8 cellular contexts compared by ENCODE assay signal in the genomic region with DNA sequence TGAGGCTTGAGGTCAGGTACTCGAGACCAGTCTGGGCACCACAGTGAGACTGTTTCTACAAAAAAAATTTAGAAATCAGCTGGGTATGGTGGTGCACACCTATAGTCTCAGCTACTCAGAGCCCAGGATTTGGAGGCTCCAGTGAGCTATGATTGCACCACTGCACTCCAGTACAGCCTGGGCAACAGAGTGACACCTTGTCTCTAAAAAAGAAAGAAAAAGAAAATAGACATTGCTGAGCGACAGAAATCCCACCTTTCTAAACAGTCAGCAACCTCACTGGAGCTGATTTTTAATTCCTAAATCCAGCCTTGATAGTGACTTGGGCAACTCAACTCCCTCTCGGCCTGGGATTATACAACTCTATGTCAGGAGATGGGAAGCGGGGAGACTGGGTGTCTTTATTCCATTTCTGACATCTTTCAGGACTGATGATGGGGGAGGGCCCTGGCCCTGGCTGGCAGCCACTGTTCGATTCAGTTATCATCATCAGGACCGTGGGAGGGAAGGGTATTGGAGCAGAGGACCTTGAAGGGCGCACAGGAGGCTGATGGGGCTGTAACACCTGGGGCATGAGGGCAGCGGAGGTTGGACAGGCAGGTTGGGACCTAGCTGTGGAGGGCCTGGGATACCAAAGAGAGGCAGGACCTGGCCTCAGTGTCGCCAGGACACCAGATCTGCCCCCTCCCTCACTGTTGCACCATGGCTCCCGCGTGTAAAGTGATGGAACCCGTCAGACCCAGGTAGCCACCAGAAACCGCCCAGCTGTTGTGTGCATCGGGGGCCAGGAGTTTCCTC. TPM values are rescaled to one million over a fixed set of nuclear protein-coding genes. Genes with fewer than 3 reads are reported as not detected.
DNase-seq lines count a peak whose midpoint lies in the region; ATAC-seq and TF ChIP-seq lines count a peak whose summit lies in the region.

No MANE protein-coding gene starts in this region.

- no peak for TF ChIP-seq CTCF in AG09309 (IDR thresholded peaks at IDR 0.05; ENCODE audit: control insufficient read depth, insufficient read depth, low read depth, low read length, missing control alignments)
- TF ChIP-seq CTCF in Loucy (conservative IDR thresholded peaks at IDR 0.05; ENCODE audit: low read length): no peak
- TF ChIP-seq CTCF in dorsolateral prefrontal cortex (IDR thresholded peaks at IDR 0.05 in 54 of 56, conservative IDR thresholded peaks at IDR 0.05 in 2 of 56; ENCODE audit: low read depth in 1 of 56, partially characterized antibody in 56 of 56): no peak
- TF ChIP-seq CTCF in nephron (IDR thresholded peaks at IDR 0.05; ENCODE audit: unreplicated experiment in 3 of 3): no peak

- H3K27me3 ChIP-seq in Loucy (ENCODE audit: insufficient read depth, low read length, poor library complexity, severe bottlenecking): no peaks in the 10 kb centered on the region
- no peaks in the 10 kb centered on the region for H3K27me3 ChIP-seq in dorsolateral prefrontal cortex

- DNase-seq in AG09309 (ENCODE audit: low read depth) (no peak), dorsolateral prefrontal cortex (peak in 1 of 10 donors; percentile 5), NCI-H1436 treated with DMSO at 0.1 percent for 48 hours (lab: John Stamatoyannopoulos, UW) (no peak)

- no peaks in the 10 kb centered on the region for H3K9me3 Mint-ChIP-seq in nephron

- H3K9me3 ChIP-seq in Loucy (ENCODE audit: insufficient read depth, low read depth, low read length): no peaks in the 10 kb centered on the region

- H4K20me1 ChIP-seq in Loucy (ENCODE audit: insufficient read depth, low read length, poor library complexity, severe bottlenecking): peaks cover 2% of the 10 kb centered on the region

- peak overlapping the region; percentile 81 to 96 (median 86) for H3K4me3 Mint-ChIP-seq in nephron

- peaks cover 8% of the 10 kb centered on the region; the same call in 1 of the 2 replicates for H3K79me2 ChIP-seq in Loucy (ENCODE audit: insufficient read depth, low read length)

- H3K36me3 ChIP-seq in Loucy (ENCODE audit: insufficient read depth, low read length): peaks cover 4% of the 10 kb centered on the region; the same call in 1 of the 2 replicates

- H3F3A ChIP-seq in Loucy (ENCODE audit: low read depth): no peaks in the 10 kb centered on the region

- H3K4me3 ChIP-seq in AG09309 (ENCODE audit: control insufficient read depth, low read depth, low read length) (peak overlapping the region; percentile 90), Loucy (ENCODE audit: low read length, poor library complexity, severe bottlenecking) (peak overlapping the region; percentile 85), dorsolateral prefrontal cortex (peak overlapping the region; percentile 51 to 95 (median 82))

- peaks cover 9% of the 10 kb centered on the region for H3K36me3 Mint-ChIP-seq in nephron (ENCODE audit: low read depth)

- peak overlapping the region; percentile 75 for H2AFZ ChIP-seq in Loucy (ENCODE audit: low read length)

- peak overlapping the region; percentile 71 to 98 (median 91) for H3K27ac Mint-ChIP-seq in nephron

- peaks cover 3% of the 10 kb centered on the region for H3K27me3 Mint-ChIP-seq in nephron (ENCODE audit: low read depth)

- H3K27ac ChIP-seq in dorsolateral prefrontal cortex: peak overlapping the region in 58 of 59 donors; percentile 78 to 99 (median 95)

- H3K4me2 ChIP-seq in Loucy (ENCODE audit: low read depth, low read length, poor library complexity, severe bottlenecking): peak overlapping the region; percentile 85

- H3K4me1 Mint-ChIP-seq in nephron: peaks cover 16% of the 10 kb centered on the region

- no peaks in the 10 kb centered on the region for H3K9me2 ChIP-seq in Loucy (replicated peaks; ENCODE audit: low read depth, low read length)

- H3K4me1 ChIP-seq in Loucy (ENCODE audit: insufficient read depth, low read length, poor library complexity, severe bottlenecking): peaks cover 14% of the 10 kb centered on the region

- ATAC-seq in HG03457 (IDR thresholded peaks at IDR 0.05; ENCODE audit: unreplicated experiment): no peak
- ATAC-seq in HG02588 (IDR thresholded peaks at IDR 0.05; ENCODE audit: unreplicated experiment): no peak
- ATAC-seq in GM18907 (IDR thresholded peaks at IDR 0.05; ENCODE audit: unreplicated experiment): no peak

- intact Hi-C loops in dorsolateral prefrontal cortex (cut with DNase I): no loop called here

- H3K9ac ChIP-seq in Loucy (ENCODE audit: low read depth, low read length, poor library complexity, severe bottlenecking): peak overlapping the region; percentile 80

RNA-seq across cellular contexts. Expression of gene HSPB1, which starts 14.7 kb away (rescaled TPM):
- 1,000 to 10,000 TPM in 8 of 120 experiments, 100 to 1,000 TPM in 110, 10 to 100 TPM in 2; 98.5 to 2,404 (median 228) TPM for total RNA-seq in dorsolateral prefrontal cortex

RNA-seq across cellular contexts. Expression of gene YWHAG, which starts 41.6 kb away (rescaled TPM):
- total RNA-seq in dorsolateral prefrontal cortex: 100 to 1,000 TPM; 221 to 937 (median 675) TPM
